In the genomic region with DNA sequence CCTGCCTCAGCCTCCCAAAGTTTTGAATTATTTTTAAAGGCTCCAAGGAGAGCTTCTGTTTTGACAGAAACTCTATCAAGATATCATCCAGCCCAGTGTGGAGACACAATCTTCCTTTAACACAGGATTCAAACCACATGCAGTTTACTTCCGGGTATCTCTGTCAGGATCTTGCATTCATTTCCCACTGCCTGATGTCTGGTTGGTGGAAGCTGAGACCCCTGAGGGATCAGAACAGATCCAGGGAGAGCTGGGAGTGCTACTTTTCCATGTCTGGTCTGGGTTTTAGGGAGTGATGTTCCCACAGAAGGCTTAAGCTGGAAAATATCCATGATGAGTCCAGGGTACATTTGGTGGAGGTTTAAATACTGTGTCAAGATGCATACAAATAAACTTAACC, we compare ENCODE assay signal across 1 cellular context.
TF ChIP-seq lines count a peak whose summit lies in the region.

No MANE protein-coding gene starts in this region.

TF ChIP-seq in A549, 52 proteins besides CTCF, POLR2A, EP300 and RAD21 (continued from another document):
- TF ChIP-seq MAZ (IDR thresholded peaks at IDR 0.05; ENCODE audit: borderline replicate concordance, low read depth, low read length), result no peak
- TF ChIP-seq KDM5A (IDR thresholded peaks at IDR 0.05), result no peak
